Comparison of ENCODE assay signal across 8 cellular contexts in genomic region chr20:44610313-44610965, GRCh38. TPM values are rescaled to one million over a fixed set of nuclear protein-coding genes. Genes with fewer than 3 reads are reported as not detected.
DNase-seq lines count a peak whose midpoint lies in the region; ATAC-seq and TF ChIP-seq lines count a peak whose summit lies in the region.

No MANE protein-coding gene starts in this region.

- ATAC-seq in activated T-cell treated with anti-CD3 and anti-CD28 coated beads, Interleukin-2, amount 50 U/mL, for 72 hours (replicated peaks in 1 of 2) = peak; percentile 40 to 42
- no peak for ATAC-seq in upper lobe of right lung

- H3K36me3 Mint-ChIP-seq in activated T-cell treated with anti-CD3 and anti-CD28 coated beads, Interleukin-2, amount 50 U/mL, for 72 hours (ENCODE audit: insufficient read depth in 2 of 2) = no peaks in the 10 kb centered on the region
- H3K36me3 Mint-ChIP-seq in T-helper 2 cell treated with Interferon-gamma antibody and Interleukin-4, amounts not matched to agents 5 μg/mL and 100 μg/mL, for 36 hours (ENCODE audit: low read depth) = peaks cover 14% of the 10 kb centered on the region
- H3K36me3 Mint-ChIP-seq in immature natural killer cell = peaks cover 0 to 11% (median 11%) of the 10 kb centered on the region in 3 donors
- H3K36me3 Mint-ChIP-seq in endodermal cell (ENCODE audit: low read depth) = peaks cover 28% of the 10 kb centered on the region
- H3K36me3 Mint-ChIP-seq in Calu3 (ENCODE audit: insufficient read depth, unreplicated experiment) = no peaks in the 10 kb centered on the region

- H3K4me1 ChIP-seq in upper lobe of right lung (peaks cover 39% of the 10 kb centered on the region), endodermal cell (ENCODE audit: control insufficient read depth, insufficient read depth, low read length) (peaks cover 7% of the 10 kb centered on the region)

- DNase-seq in activated T-cell treated with anti-CD3 and anti-CD28 coated beads, Interleukin-2, amount 50 U/mL, for 72 hours = no peak
- DNase-seq in activated T-cell treated with anti-CD3 and anti-CD28 coated beads for 4 hours (no peak), immature natural killer cell (peak; percentile 84 to 86 (median 85)), upper lobe of right lung (peak; percentile 20), HT-29 (ENCODE audit: low spot score) (no peak), endodermal cell (no peak), Calu3 (no peak)
- no peak for DNase-seq in T-helper 2 cell treated with Interferon-gamma antibody and Interleukin-4, amounts not matched to agents 5 μg/mL and 100 μg/mL, for 36 hours (ENCODE audit: low spot score)

- H3K4me3 ChIP-seq in upper lobe of right lung = no peak overlapping the region
- no peak overlapping the region for H3K4me3 ChIP-seq in endodermal cell (ENCODE audit: low read length)

- peak overlapping the region in 1 of 2 donors; percentile 36 for H3K4me3 Mint-ChIP-seq in activated T-cell treated with anti-CD3 and anti-CD28 coated beads, Interleukin-2, amount 50 U/mL, for 72 hours
- peak overlapping the region; percentile 28 for H3K4me3 Mint-ChIP-seq in T-helper 2 cell treated with Interferon-gamma antibody and Interleukin-4, amounts not matched to agents 5 μg/mL and 100 μg/mL, for 36 hours
- H3K4me3 Mint-ChIP-seq in immature natural killer cell (peak overlapping the region; percentile 69 to 79 (median 74)), endodermal cell (no peak overlapping the region), Calu3 (ENCODE audit: low read depth, unreplicated experiment) (no peak overlapping the region)

- H3K27ac ChIP-seq in upper lobe of right lung = no peak overlapping the region
- H3K27ac ChIP-seq in endodermal cell (ENCODE audit: low read depth, low read length) = no peak overlapping the region

- WGBS in endodermal cell (ENCODE audit: insufficient coverage in 1 of 2, insufficient read length in 1 of 2), 2 experiments = 33% methylated on average over 1 of the region's 1 CpG; no CpG with 5 or more reads in 1 of the 2 experiments

- no peaks in the 10 kb centered on the region for H3K27me3 Mint-ChIP-seq in activated T-cell treated with anti-CD3 and anti-CD28 coated beads, Interleukin-2, amount 50 U/mL, for 72 hours (ENCODE audit: low read depth)
- H3K27me3 Mint-ChIP-seq in T-helper 2 cell treated with Interferon-gamma antibody and Interleukin-4, amounts not matched to agents 5 μg/mL and 100 μg/mL, for 36 hours (ENCODE audit: low read depth) = no peaks in the 10 kb centered on the region
- peaks cover 15 to 19% (median 15%) of the 10 kb centered on the region in 3 donors for H3K27me3 Mint-ChIP-seq in immature natural killer cell (ENCODE audit: low read depth in 3 of 3)
- H3K27me3 Mint-ChIP-seq in endodermal cell (ENCODE audit: insufficient read depth) = peaks cover 3% of the 10 kb centered on the region
- no peaks in the 10 kb centered on the region for H3K27me3 Mint-ChIP-seq in Calu3 (ENCODE audit: unreplicated experiment)

- H3K4me1 Mint-ChIP-seq in activated T-cell treated with anti-CD3 and anti-CD28 coated beads, Interleukin-2, amount 50 U/mL, for 72 hours (ENCODE audit: low read depth) = peaks cover 26% of the 10 kb centered on the region
- peaks cover 21% of the 10 kb centered on the region for H3K4me1 Mint-ChIP-seq in T-helper 2 cell treated with Interferon-gamma antibody and Interleukin-4, amounts not matched to agents 5 μg/mL and 100 μg/mL, for 36 hours (ENCODE audit: low read depth)
- H3K4me1 Mint-ChIP-seq in immature natural killer cell (peaks cover 40 to 51% of the 10 kb centered on the region in 2 donors), endodermal cell (peaks cover 13% of the 10 kb centered on the region), Calu3 (ENCODE audit: low read depth, unreplicated experiment) (peaks cover 17% of the 10 kb centered on the region)

- no peaks in the 10 kb centered on the region for H3K27me3 ChIP-seq in upper lobe of right lung
- no peaks in the 10 kb centered on the region for H3K27me3 ChIP-seq in endodermal cell (ENCODE audit: control insufficient read depth, insufficient read depth, low read length, poor library complexity, severe bottlenecking)

- H3K9me3 ChIP-seq in upper lobe of right lung (no peaks in the 10 kb centered on the region), endodermal cell (ENCODE audit: control insufficient read depth, low read length) (peaks cover 10% of the 10 kb centered on the region)

- peaks cover 23% of the 10 kb centered on the region for H3K36me3 ChIP-seq in upper lobe of right lung
- H3K36me3 ChIP-seq in endodermal cell (ENCODE audit: control insufficient read depth, insufficient read depth, low read length) = peaks cover 32% of the 10 kb centered on the region

- peak overlapping the region; percentile 97 for H3K27ac Mint-ChIP-seq in activated T-cell treated with anti-CD3 and anti-CD28 coated beads, Interleukin-2, amount 50 U/mL, for 72 hours
- H3K27ac Mint-ChIP-seq in T-helper 2 cell treated with Interferon-gamma antibody and Interleukin-4, amounts not matched to agents 5 μg/mL and 100 μg/mL, for 36 hours = peak overlapping the region; percentile 91
- peak overlapping the region; percentile 95 to 100 (median 98) for H3K27ac Mint-ChIP-seq in immature natural killer cell
- H3K27ac Mint-ChIP-seq in endodermal cell = no peak overlapping the region
- H3K27ac Mint-ChIP-seq in Calu3 (ENCODE audit: unreplicated experiment) = no peak overlapping the region

- TF ChIP-seq CTCF in upper lobe of right lung (IDR thresholded peaks at IDR 0.05) (no peak), endodermal cell (conservative IDR thresholded peaks at IDR 0.05) (no peak), Calu3 (IDR thresholded peaks at IDR 0.05; ENCODE audit: unreplicated experiment) (no peak)

- CTCF ChIA-PET in Calu3 (lab: Charles Lee) = interaction anchor here (0.6 to 2.1 kb wide), 13 partner anchors 8 to 494 kb away, joined by 3 to 11 read pairs (median 4); partner anchors contain the start of genes FITM2 and SERINC3

- intact Hi-C loops in upper lobe of right lung (cut with DNase I) (loop anchor here (10.0 kb wide), 1 partner anchor 226 kb away; no protein-coding TSS in a partner anchor), Calu3 (cut with micrococcal nuclease; ENCODE audit: unreplicated experiment) (loop anchor here (1.0 to 5.0 kb wide), 4 partner anchors 88 to 393 kb away; partner anchors contain the start of genes SERINC3 and TTPAL)

- H3K9me3 Mint-ChIP-seq in activated T-cell treated with anti-CD3 and anti-CD28 coated beads, Interleukin-2, amount 50 U/mL, for 72 hours = no peaks in the 10 kb centered on the region
- H3K9me3 Mint-ChIP-seq in T-helper 2 cell treated with Interferon-gamma antibody and Interleukin-4, amounts not matched to agents 5 μg/mL and 100 μg/mL, for 36 hours = no peaks in the 10 kb centered on the region
- H3K9me3 Mint-ChIP-seq in immature natural killer cell (no peaks in the 10 kb centered on the region), endodermal cell (no peaks in the 10 kb centered on the region), Calu3 (ENCODE audit: low read depth, unreplicated experiment) (no peaks in the 10 kb centered on the region)

- no TSS peak for BruUV-seq in Calu3 (replicated peaks; lab: Mats Ljungman, UMichigan)

- no peak overlapping the region for H3K9ac ChIP-seq in endodermal cell (ENCODE audit: extremely low read depth, low read length, poor library complexity, severe bottlenecking)

RNA-seq across cellular contexts. Expression of gene PKIG, which starts 28.1 kb away (rescaled TPM):
- total RNA-seq in activated T-cell treated with anti-CD3 and anti-CD28 coated beads, Interleukin-2, amount 50 U/mL, for 72 hours = 10 to 100 TPM; 10.3 to 13.6 TPM
- 1 to 10 TPM; 1.6 to 2.6 (median 1.8) TPM for polyA plus RNA-seq in immature natural killer cell
- total RNA-seq in upper lobe of right lung (88.8 TPM), endodermal cell (10 to 100 TPM; 61.5 to 77.6 TPM), Calu3 (2022) (6.6 and 7.5 TPM in 2 replicates)
- total RNA-seq in HT-29 (2014; rRNA removed; shearing (Covaris generic)) = 0.29 and 1.3 TPM in 2 replicates
- polyA plus RNA-seq in endodermal cell (2013, experiment 1 of 2) = 59.0 TPM
- polyA plus RNA-seq in endodermal cell (2013, experiment 2 of 2) = 64.1 TPM

RNA-seq across cellular contexts. Expression of gene ADA, which starts 41.1 kb away (rescaled TPM):
- 10 to 100 TPM; 26.7 to 43.4 TPM for total RNA-seq in activated T-cell treated with anti-CD3 and anti-CD28 coated beads, Interleukin-2, amount 50 U/mL, for 72 hours
- polyA plus RNA-seq in immature natural killer cell = 100 to 1,000 TPM in 2 of 3 donors, 10 to 100 TPM in 1; 96.9 to 150 (median 124) TPM
- total RNA-seq in upper lobe of right lung (5.8 TPM), endodermal cell (10 to 100 TPM; 12.8 to 15.9 TPM), Calu3 (2022) (7.5 and 8.9 TPM in 2 replicates)
- 0.39 TPM in 1 of 2 replicates, not detected in the other for total RNA-seq in HT-29 (2014; rRNA removed; shearing (Covaris generic))
- polyA plus RNA-seq in endodermal cell (2013, experiment 1 of 2) = 23.0 TPM
- polyA plus RNA-seq in endodermal cell (2013, experiment 2 of 2) = 25.8 TPM

Comparison
In these comparisons a context has a peak if more than half of its experiments do, and no peak if none do; other contexts are left out.
1. DNase-seq: peak in immature natural killer cell (3 of 3) and upper lobe of right lung (single experiment); none in activated T-cell treated with anti-CD3 and anti-CD28 coated beads, Interleukin-2, amount 50 U/mL, for 72 hours (0 of 2), activated T-cell treated with anti-CD3 and anti-CD28 coated beads for 4 hours (single experiment), T-helper 2 cell treated with Interferon-gamma antibody and Interleukin-4, amounts not matched to agents 5 μg/mL and 100 μg/mL, for 36 hours (single experiment), HT-29 (single experiment), endodermal cell (single experiment) and Calu3 (single experiment).
2. H3K27ac Mint-ChIP-seq: peak in activated T-cell treated with anti-CD3 and anti-CD28 coated beads, Interleukin-2, amount 50 U/mL, for 72 hours (single experiment), T-helper 2 cell treated with Interferon-gamma antibody and Interleukin-4, amounts not matched to agents 5 μg/mL and 100 μg/mL, for 36 hours (single experiment) and immature natural killer cell (6 of 6); none in endodermal cell (single experiment) and Calu3 (single experiment).
3. H3K4me3 Mint-ChIP-seq: peak in T-helper 2 cell treated with Interferon-gamma antibody and Interleukin-4, amounts not matched to agents 5 μg/mL and 100 μg/mL, for 36 hours (single experiment) and immature natural killer cell (5 of 5); none in endodermal cell (single experiment) and Calu3 (single experiment).